ENCODE assay signal across 13 cellular contexts in the genomic region with DNA sequence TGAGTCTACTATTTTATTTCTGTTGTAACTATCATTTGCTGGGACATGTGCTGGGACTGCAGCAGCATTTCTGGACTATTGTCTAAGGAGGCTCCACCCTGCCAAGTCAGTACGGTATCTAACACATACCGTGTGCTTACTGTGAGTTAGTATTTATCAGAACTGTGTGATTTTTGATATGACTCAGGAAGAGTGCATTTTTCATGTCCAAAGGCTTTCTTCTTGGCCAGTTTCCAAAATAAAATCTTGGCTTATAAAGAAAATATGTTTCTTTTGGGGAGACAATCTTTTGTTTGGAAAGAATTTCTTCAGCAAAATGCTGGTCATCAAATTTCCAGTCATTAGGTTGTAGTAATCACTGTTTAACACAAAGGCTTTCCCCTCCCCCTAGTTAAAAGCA. TPM values are rescaled to one million over a fixed set of nuclear protein-coding genes. Genes with fewer than 3 reads are reported as not detected.
DNase-seq lines count a peak whose midpoint lies in the region; ATAC-seq and TF ChIP-seq lines count a peak whose summit lies in the region.
"Had no signal": no experiment of that assay in that cellular context is flagged by ENCODE, and none has a peak within 500 bp of the region (broad histone marks: within the 10 kb centered on the region; RNA-seq: fewer than 3 reads in every experiment).

No MANE protein-coding gene starts in this region.

- intact Hi-C loops in right lobe of liver (cut with DNase I) (no loop called here), head of caudate nucleus (cut with DNase I) (no loop called here), mucosa of descending colon (cut with DNase I, micrococcal nuclease) (no loop called here)

- DNase-seq in EH (ENCODE audit: low read depth) (peak; percentile 72), OCI-M1 (lab: John Stamatoyannopoulos, UW) (peak; percentile 15), choroid plexus epithelial cell (ENCODE audit: low read depth) (peak; percentile 87), right lobe of liver (no peak), head of caudate nucleus (no peak), mucosa of descending colon (no peak), NCI-H748 (lab: John Stamatoyannopoulos, UW; ENCODE audit: unreplicated experiment) (no peak)
- DNase-seq: activated CD4-positive, alpha-beta T cell treated with anti-CD3 and anti-CD28 coated beads, Interleukin-2, amount 50 U/mL, for 48 hours; activated naive CD4-positive, alpha-beta T cell treated with anti-CD3 and anti-CD28 coated beads, Interleukin-2, amount 50 U/mL, for 16 hours; CD4-positive, alpha-beta T cell; naive thymus-derived CD8-positive, alpha-beta T cell; NCI-H1417 treated with DMSO at 0.1 percent for 48 hours had no signal

- no peak for TF ChIP-seq POLR2A in right lobe of liver (IDR thresholded peaks at IDR 0.05)

- H3K27ac ChIP-seq in right lobe of liver = no peak overlapping the region

- TF ChIP-seq CTCF in choroid plexus epithelial cell (conservative IDR thresholded peaks at IDR 0.05; ENCODE audit: low read depth, low read length) (no peak), right lobe of liver (IDR thresholded peaks at IDR 0.05) (no peak), mucosa of descending colon (IDR thresholded peaks at IDR 0.05) (no peak)

- H3K9me3 ChIP-seq in right lobe of liver (no peaks in the 10 kb centered on the region), mucosa of descending colon (no peaks in the 10 kb centered on the region)

- H3K4me3 ChIP-seq in choroid plexus epithelial cell (ENCODE audit: low read depth, low read length) (no peak overlapping the region), right lobe of liver (no peak overlapping the region), mucosa of descending colon (no peak overlapping the region)

- H3K4me1 ChIP-seq in right lobe of liver = peaks cover 0 to 11% (median 0%) of the 10 kb centered on the region in 4 donors
- peaks cover 4% of the 10 kb centered on the region for H3K4me1 ChIP-seq in mucosa of descending colon (ENCODE audit: low read depth)

- 58% methylated on average over 2 of the region's 2 CpGs for WGBS in right lobe of liver (ENCODE audit: insufficient coverage, low coverage, low lambda C conversion rate, missing lambda C conversion rate)

- H3K36me3 ChIP-seq in right lobe of liver (peaks cover 0 to 39% (median 12%) of the 10 kb centered on the region in 4 donors), mucosa of descending colon (ENCODE audit: low read depth) (peaks cover 12% of the 10 kb centered on the region)

- H3K27me3 ChIP-seq in right lobe of liver = no peaks in the 10 kb centered on the region

- ATAC-seq in right lobe of liver = peak; percentile 62 to 82 (median 70)
- no peak for ATAC-seq in mucosa of descending colon
- no peak for ATAC-seq in GM21717 (IDR thresholded peaks at IDR 0.05; ENCODE audit: unreplicated experiment)
- ATAC-seq: naive thymus-derived CD8-positive, alpha-beta T cell had no signal

RNA-seq across cellular contexts. Expression of a gene that starts 11.6 kb away (rescaled TPM):
- 10 to 100 TPM; 23.0 to 41.2 (median 36.5) TPM for total RNA-seq in right lobe of liver
- 100 to 1,000 TPM in 2 of 3 donors, 10 to 100 TPM in 1; 88.4 to 156 (median 117) TPM for total RNA-seq in mucosa of descending colon

Comparison
In these comparisons a context has a peak if more than half of its experiments do, and no peak if none do; other contexts are left out.
1. DNase-seq: peak in EH (single experiment), OCI-M1 (single experiment) and choroid plexus epithelial cell (single experiment); none in right lobe of liver (0 of 3), head of caudate nucleus (0 of 42), mucosa of descending colon (0 of 3) and NCI-H748 (single experiment).
2. ATAC-seq: peak in right lobe of liver (4 of 4); none in mucosa of descending colon (single experiment) and GM21717 (single experiment).